Comparison of ENCODE assay signal across 35 cellular contexts in genomic region chr5:168910874-168911273, GRCh38.
"Had no signal": no experiment of that assay in that cellular context is flagged by ENCODE, and none has a peak within 500 bp of the region (broad histone marks: within the 10 kb centered on the region; RNA-seq: fewer than 3 reads in every experiment).

No MANE protein-coding gene starts in this region.

- DNase-seq: Karpas-422, Kasumi-1, KBM-7, KG1, MG63, MM.1S, MV-4-11, NCI-H1048, NCI-H1092, NCI-H1092 treated with DMSO at 0.1 percent for 48 hours, NCI-H1105, NCI-H1105 treated with DMSO at 0.1 percent for 48 hours, NCI-H1417, NCI-H1417 treated with DMSO at 0.1 percent for 48 hours, NCI-H1436, NCI-H1436 treated with DMSO at 0.1 percent for 48 hours, NCI-H146, NCI-H1694, NCI-H1694 treated with DMSO at 0.1 percent for 48 hours, NCI-H187, NCI-H187 treated with DMSO at 0.1 percent for 48 hours, NCI-H1930, NCI-H2029, NCI-H2029 treated with DMSO at 0.1 percent for 48 hours, NCI-H2081, NCI-H2081 treated with DMSO at 0.1 percent for 48 hours, NCI-H2107, NCI-H2171, NCI-H2171 treated with DMSO at 0.1 percent for 48 hours, NCI-H2227 treated with DMSO at 0.1 percent for 48 hours, NCI-H226, NCI-H345, NCI-H446, NCI-H446 treated with DMSO at 0.1 percent for 48 hours had no signal

- H3K4me2 ChIP-seq: KMS-11 had no signal

- H3K9ac ChIP-seq: KMS-11 had no signal

- H3K27ac ChIP-seq: KMS-11 had no signal

- H3K36me3 ChIP-seq: MG63 had no signal

- H3K4me3 ChIP-seq: MG63 had no signal
